Comparison of ENCODE assay signal across 7 cellular contexts in the genomic region with DNA sequence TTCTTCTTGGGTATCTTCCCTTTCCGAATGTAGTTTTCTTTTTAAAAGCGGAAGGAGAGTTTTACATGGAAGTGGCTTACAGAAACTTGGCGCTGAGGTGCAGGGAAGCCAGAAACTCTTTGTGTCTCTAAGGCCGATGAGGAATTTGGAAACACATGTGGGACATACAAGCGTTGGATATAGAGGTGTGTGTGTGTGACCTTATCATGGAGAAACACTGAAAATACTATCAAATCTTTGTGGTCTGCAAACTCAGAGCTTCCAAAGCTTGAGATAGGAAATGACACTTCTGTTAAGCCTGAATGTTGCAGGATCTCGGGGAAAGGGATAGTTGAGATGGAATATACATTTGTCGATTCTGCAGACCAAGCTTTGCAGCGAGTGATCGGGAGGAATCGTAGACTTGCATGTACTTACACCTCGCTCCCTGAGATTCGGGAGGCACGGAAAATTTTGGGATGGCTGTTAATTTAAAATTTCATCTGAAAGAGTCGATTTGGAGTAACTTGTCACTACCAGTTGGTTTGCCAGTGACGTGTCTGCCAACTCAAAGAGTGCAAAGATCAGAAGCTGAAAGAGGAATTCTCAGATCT. TPM values are rescaled to one million over a fixed set of nuclear protein-coding genes. Genes with fewer than 3 reads are reported as not detected.
DNase-seq lines count a peak whose midpoint lies in the region; TF ChIP-seq lines count a peak whose summit lies in the region.

No MANE protein-coding gene starts in this region.

- TF ChIP-seq CTCF in WERI-Rb-1 (IDR thresholded peaks at IDR 0.05; ENCODE audit: low read depth, low read length): no peak

- H3K27ac ChIP-seq in WERI-Rb-1: peak overlapping the region; percentile 97

- peak overlapping the region; percentile 92 for H3K4me3 ChIP-seq in WERI-Rb-1 (ENCODE audit: low read depth, low read length)

- H3K4me1 ChIP-seq in ES-I3 (ENCODE audit: insufficient read depth, low read length): no peaks in the 10 kb centered on the region; the same call in 1 of the 2 replicates

- H3K36me3 ChIP-seq in ES-I3 (ENCODE audit: insufficient read depth, low read length): no peaks in the 10 kb centered on the region
- H3K36me3 ChIP-seq in WERI-Rb-1: peaks cover 8% of the 10 kb centered on the region; the same call in 1 of the 2 replicates

- H3K27me3 ChIP-seq in WERI-Rb-1 (ENCODE audit: insufficient read depth, low read depth, severe bottlenecking): no peaks in the 10 kb centered on the region

- H3K9ac ChIP-seq in ES-I3 (ENCODE audit: low read depth, low read length): peak overlapping the region; percentile 63

- peak; percentile 25 for DNase-seq in HuH-7.5 (ENCODE audit: low spot score)
- no peak for DNase-seq in WERI-Rb-1
- peak; percentile 49 for DNase-seq in fibroblast of peridontal ligament (ENCODE audit: extremely low read depth)
- peak; percentile 12 for DNase-seq in occipital lobe (lab: John Stamatoyannopoulos, UW)
- DNase-seq in stimulated activated naive CD4-positive, alpha-beta T cell treated with Interleukin-2 at 50 U/mL for 16 hours (lab: John Stamatoyannopoulos, UW): no peak
- no peak for DNase-seq in T1000 (lab: John Stamatoyannopoulos, UW)

- H3K9me3 ChIP-seq in ES-I3 (ENCODE audit: control insufficient read depth, insufficient read depth, low read length) (no peaks in the 10 kb centered on the region), WERI-Rb-1 (ENCODE audit: severe bottlenecking) (no peaks in the 10 kb centered on the region)

RNA-seq across cellular contexts. Expression of a gene that starts 1.0 kb away (rescaled TPM):
- 54.0 TPM for total RNA-seq in occipital lobe

Comparison
In these comparisons a context has a peak if more than half of its experiments do, and no peak if none do; other contexts are left out.
1. DNase-seq: peak in HuH-7.5 (single experiment), fibroblast of peridontal ligament (single experiment) and occipital lobe (single experiment); none in WERI-Rb-1 (single experiment), stimulated activated naive CD4-positive, alpha-beta T cell treated with Interleukin-2 at 50 U/mL for 16 hours (single experiment) and T1000 (single experiment).